ENCODE assay signal across 22 cellular contexts in genomic region chr1:230698130-230698529, GRCh38. TPM values are rescaled to one million over a fixed set of nuclear protein-coding genes. Genes with fewer than 3 reads are reported as not detected.
"Had no signal": no experiment of that assay in that cellular context is flagged by ENCODE, and none has a peak within 500 bp of the region (broad histone marks: within the 10 kb centered on the region; RNA-seq: fewer than 3 reads in every experiment).

No MANE protein-coding gene starts in this region.

- H3K4me3 Mint-ChIP-seq: activated B cell treated with CpG ODN at 0.5 μM for 24 hours; activated naive CD8-positive, alpha-beta T cell treated with anti-CD3 and anti-CD28 coated beads, Interleukin-2, amount 10 ng/mL, durations not matched to agents 7 days and 5 days; activated T-helper 1 cell treated with anti-CD3 and anti-CD28 coated beads, Interleukin-12 subunit alpha, Interleukin-12 subunit beta, Interleukin-2, Interleukin-4 antibody, amounts not matched to agents 30 ng/mL and 10 ng/mL and 1 ng/mL, durations not matched to agents 14 hours and 24 hours and 36 hours; naive B cell; T-helper 1 cell treated with Interleukin-12 subunit alpha and Interleukin-12 subunit beta and Interleukin-4 antibody, amounts not matched to agents 30 μg/mL and 1 μg/mL, for 36 hours had no signal

- H3K4me3 ChIP-seq: heart left ventricle, tibial artery, vagina had no signal

- H3K27ac ChIP-seq: brain microvascular endothelial cell, heart left ventricle, neutrophil, tibial artery, vagina had no signal

- DNase-seq: activated B cell treated with CpG ODN at 0.5 μM for 24 hours; activated CD4-positive, alpha-beta T cell treated with anti-CD3 and anti-CD28 coated beads, Interleukin-2, amount 50 U/mL, for 1 hour; activated naive CD8-positive, alpha-beta T cell treated with anti-CD3 and anti-CD28 coated beads, Interleukin-2, amount 10 ng/mL, durations not matched to agents 7 days and 5 days; anterior cingulate cortex; brain microvascular endothelial cell; effector CD8-positive, alpha-beta T cell; heart left ventricle; left colon; mammary epithelial cell; naive B cell; stimulated activated CD4-positive, alpha-beta T cell treated with anti-CD3 and anti-CD28 coated beads, Interleukin-4, amount 100 ng/mL, for 1 hour; stimulated activated naive CD4-positive, alpha-beta T cell; tibial artery had no signal

- H3K27ac Mint-ChIP-seq: activated B cell treated with CpG ODN at 0.5 μM for 24 hours; activated naive CD8-positive, alpha-beta T cell treated with anti-CD3 and anti-CD28 coated beads, Interleukin-2, amount 10 ng/mL, durations not matched to agents 7 days and 5 days; activated T-helper 1 cell treated with anti-CD3 and anti-CD28 coated beads, Interleukin-12 subunit alpha, Interleukin-12 subunit beta, Interleukin-2, Interleukin-4 antibody, amounts not matched to agents 30 ng/mL and 10 ng/mL and 1 ng/mL, durations not matched to agents 14 hours and 24 hours and 36 hours; naive B cell; T-helper 1 cell treated with Interleukin-12 subunit alpha and Interleukin-12 subunit beta and Interleukin-4 antibody, amounts not matched to agents 30 μg/mL and 1 μg/mL, for 36 hours had no signal

- H3K4me1 ChIP-seq: tibial artery, vagina had no signal

- H3K27me3 ChIP-seq: brain microvascular endothelial cell, heart left ventricle, neutrophil, tibial artery, vagina had no signal

- ATAC-seq: heart left ventricle, left colon had no signal

- H3K9me3 ChIP-seq: heart left ventricle, neutrophil, tibial artery, vagina had no signal

- H3K27me3 Mint-ChIP-seq: activated B cell treated with CpG ODN at 0.5 μM for 24 hours had no signal

- FAIRE-seq: frontal cortex, islet of Langerhans had no signal

- H3K9me3 Mint-ChIP-seq: activated B cell treated with CpG ODN at 0.5 μM for 24 hours; activated naive CD8-positive, alpha-beta T cell treated with anti-CD3 and anti-CD28 coated beads, Interleukin-2, amount 10 ng/mL, durations not matched to agents 7 days and 5 days; activated T-helper 1 cell treated with anti-CD3 and anti-CD28 coated beads, Interleukin-12 subunit alpha, Interleukin-12 subunit beta, Interleukin-2, Interleukin-4 antibody, amounts not matched to agents 30 ng/mL and 10 ng/mL and 1 ng/mL, durations not matched to agents 14 hours and 24 hours and 36 hours; naive B cell; T-helper 1 cell treated with Interleukin-12 subunit alpha and Interleukin-12 subunit beta and Interleukin-4 antibody, amounts not matched to agents 30 μg/mL and 1 μg/mL, for 36 hours had no signal

- H3K4me1 Mint-ChIP-seq: activated B cell treated with CpG ODN at 0.5 μM for 24 hours, naive B cell had no signal

RNA-seq across cellular contexts. Expression of gene AGT, which starts 15.8 kb away (rescaled TPM):
- total RNA-seq: activated B cell treated with CpG ODN at 0.5 μM for 24 hours; activated CD8-positive, alpha-beta memory T cell treated with anti-CD3 and anti-CD28 coated beads for 36 hours; activated naive CD8-positive, alpha-beta T cell treated with anti-CD3 and anti-CD28 coated beads, Interleukin-2, amount 10 ng/mL, durations not matched to agents 7 days and 5 days; activated T-helper 1 cell treated with anti-CD3 and anti-CD28 coated beads, Interleukin-12 subunit alpha, Interleukin-12 subunit beta, Interleukin-2, Interleukin-4 antibody, amounts not matched to agents 30 ng/mL and 10 ng/mL and 1 ng/mL, durations not matched to agents 14 hours and 24 hours and 36 hours had no signal
- polyA plus RNA-seq: mammary epithelial cell had no signal

RNA-seq across cellular contexts. Expression of gene CAPN9, which starts 49.1 kb away (rescaled TPM):
- total RNA-seq: activated B cell treated with CpG ODN at 0.5 μM for 24 hours; activated CD8-positive, alpha-beta memory T cell treated with anti-CD3 and anti-CD28 coated beads for 36 hours; activated naive CD8-positive, alpha-beta T cell treated with anti-CD3 and anti-CD28 coated beads, Interleukin-2, amount 10 ng/mL, durations not matched to agents 7 days and 5 days; activated T-helper 1 cell treated with anti-CD3 and anti-CD28 coated beads, Interleukin-12 subunit alpha, Interleukin-12 subunit beta, Interleukin-2, Interleukin-4 antibody, amounts not matched to agents 30 ng/mL and 10 ng/mL and 1 ng/mL, durations not matched to agents 14 hours and 24 hours and 36 hours; mammary epithelial cell; subcutaneous adipose tissue; vagina had no signal
- polyA plus RNA-seq: fibroblast of lung, mammary epithelial cell had no signal
